8 cellular contexts compared by ENCODE assay signal in the genomic region with DNA sequence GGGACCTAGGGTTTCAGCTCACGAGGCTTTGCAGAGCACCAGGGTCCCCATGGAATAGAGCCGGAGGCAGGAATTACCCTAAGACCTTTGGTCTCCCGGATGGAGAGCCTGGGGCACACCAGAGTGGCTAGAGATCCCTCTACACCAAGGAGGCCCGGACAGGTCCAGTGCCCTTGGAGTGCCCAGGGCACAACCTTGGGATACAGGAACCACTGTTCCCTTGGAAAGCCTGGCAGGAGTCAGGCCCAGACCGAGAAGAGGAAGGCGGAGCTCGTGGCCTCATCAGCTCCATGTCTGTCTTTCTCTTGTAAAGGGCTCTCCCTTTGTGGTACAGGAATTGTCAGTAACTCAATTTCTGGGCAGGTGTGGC. TPM values are rescaled to one million over a fixed set of nuclear protein-coding genes. Genes with fewer than 3 reads are reported as not detected.
DNase-seq lines count a peak whose midpoint lies in the region; ATAC-seq and TF ChIP-seq lines count a peak whose summit lies in the region.

No MANE protein-coding gene starts in this region.

- no peak for DNase-seq in activated CD4-positive, alpha-beta memory T cell treated with anti-CD3 and anti-CD28 coated beads for 36 hours
- DNase-seq in heart right ventricle (no peak), AG08396 (ENCODE audit: low spot score) (no peak), osteocyte (ENCODE audit: extremely low spot score, unreplicated experiment) (no peak)

- H3K4me3 ChIP-seq in heart right ventricle (peak overlapping the region; percentile 61 to 91 (median 78)), skeletal muscle satellite cell (ENCODE audit: low read length) (peak overlapping the region; percentile 91)

- H3K27ac ChIP-seq in heart right ventricle: peak overlapping the region in 9 of 10 donors; percentile 67 to 91 (median 83)

- peak overlapping the region; percentile 95 for H3K9ac ChIP-seq in skeletal muscle satellite cell (ENCODE audit: low read depth, low read length)

- TF ChIP-seq CTCF in heart right ventricle (IDR thresholded peaks at IDR 0.05): no peak
- no peak for TF ChIP-seq CTCF in osteocyte (IDR thresholded peaks at IDR 0.05)

- 24 to 25% methylated on average over 7 of the region's 7 CpGs for WGBS in heart right ventricle, 2 donors

- H3K9me3 Mint-ChIP-seq in activated CD4-positive, alpha-beta memory T cell treated with anti-CD3 and anti-CD28 coated beads for 36 hours: no peaks in the 10 kb centered on the region
- H3K9me3 Mint-ChIP-seq in osteocyte (ENCODE audit: unreplicated experiment): no peaks in the 10 kb centered on the region

- H3K27ac Mint-ChIP-seq in activated CD4-positive, alpha-beta memory T cell treated with anti-CD3 and anti-CD28 coated beads for 36 hours: no peak overlapping the region
- H3K27ac Mint-ChIP-seq in osteocyte (ENCODE audit: unreplicated experiment): no peak overlapping the region

- peaks cover 0 to 17% (median 0%) of the 10 kb centered on the region in 7 donors for H3K27me3 ChIP-seq in heart right ventricle
- H3K27me3 ChIP-seq in skeletal muscle satellite cell (ENCODE audit: control insufficient read depth, insufficient read depth, low read length): no peaks in the 10 kb centered on the region

- intact Hi-C loops in activated CD4-positive, alpha-beta memory T cell treated with anti-CD3 and anti-CD28 coated beads for 36 hours (cut with micrococcal nuclease): no loop called here
- intact Hi-C loops in heart right ventricle (cut with DNase I): loop anchor here in 1 of 10 donors (5.0 kb wide), 1 partner anchor 51 kb away; no protein-coding TSS in a partner anchor

- peaks cover 8% of the 10 kb centered on the region for H3K27me3 Mint-ChIP-seq in activated CD4-positive, alpha-beta memory T cell treated with anti-CD3 and anti-CD28 coated beads for 36 hours
- no peaks in the 10 kb centered on the region for H3K27me3 Mint-ChIP-seq in osteocyte (ENCODE audit: unreplicated experiment)

- POLR2A ChIA-PET in activated CD4-positive, alpha-beta memory T cell treated with anti-CD3 and anti-CD28 coated beads for 36 hours (lab: Charles Lee): no interaction called here

- peak; percentile 9 for ATAC-seq in GM19324 (IDR thresholded peaks at IDR 0.05; ENCODE audit: low FRiP score, unreplicated experiment)
- peak; percentile 2 to 55 (median 27) for ATAC-seq in heart right ventricle
- no peak for ATAC-seq in GM19328 (IDR thresholded peaks at IDR 0.05; ENCODE audit: unreplicated experiment)
- ATAC-seq in HG02938 (IDR thresholded peaks at IDR 0.05; ENCODE audit: unreplicated experiment): no peak

- H3K4me1 Mint-ChIP-seq in activated CD4-positive, alpha-beta memory T cell treated with anti-CD3 and anti-CD28 coated beads for 36 hours (ENCODE audit: low read depth): peaks cover 21% of the 10 kb centered on the region
- H3K4me1 Mint-ChIP-seq in osteocyte (ENCODE audit: unreplicated experiment): peaks cover 24% of the 10 kb centered on the region

- CTCF ChIA-PET in activated CD4-positive, alpha-beta memory T cell treated with anti-CD3 and anti-CD28 coated beads for 36 hours (lab: Charles Lee): interaction anchor here (1.1 kb wide), 1 partner anchor 59 kb away, joined by 4 read pairs; no protein-coding TSS in a partner anchor

- peaks cover 7 to 48% (median 35%) of the 10 kb centered on the region in 9 donors for H3K4me1 ChIP-seq in heart right ventricle
- peaks cover 35% of the 10 kb centered on the region for H3K4me1 ChIP-seq in skeletal muscle satellite cell (ENCODE audit: control insufficient read depth, insufficient read depth, low read length)

- H3K36me3 ChIP-seq in heart right ventricle (peaks cover 0 to 8% (median 0%) of the 10 kb centered on the region in 9 donors), skeletal muscle satellite cell (ENCODE audit: insufficient read depth, low read length) (no peaks in the 10 kb centered on the region)

- peak overlapping the region; percentile 96 for H3K4me2 ChIP-seq in skeletal muscle satellite cell (ENCODE audit: low read length)

- no peaks in the 10 kb centered on the region for H3K9me3 ChIP-seq in heart right ventricle
- no peaks in the 10 kb centered on the region for H3K9me3 ChIP-seq in skeletal muscle satellite cell (replicated peaks; ENCODE audit: low read length)

- H3K4me3 Mint-ChIP-seq in activated CD4-positive, alpha-beta memory T cell treated with anti-CD3 and anti-CD28 coated beads for 36 hours: peak overlapping the region; percentile 67
- H3K4me3 Mint-ChIP-seq in osteocyte (ENCODE audit: unreplicated experiment): no peak overlapping the region

- H3K36me3 Mint-ChIP-seq in activated CD4-positive, alpha-beta memory T cell treated with anti-CD3 and anti-CD28 coated beads for 36 hours: no peaks in the 10 kb centered on the region
- no peaks in the 10 kb centered on the region for H3K36me3 Mint-ChIP-seq in osteocyte (ENCODE audit: unreplicated experiment)

RNA-seq across cellular contexts. Expression of a gene that starts 3.8 kb away (rescaled TPM):
- total RNA-seq in activated CD4-positive, alpha-beta memory T cell treated with anti-CD3 and anti-CD28 coated beads for 36 hours: under 1 TPM; 0.81 to 0.94 TPM
- total RNA-seq in heart right ventricle (1 to 10 TPM; 3.0 to 6.8 (median 5.0) TPM), osteocyte (0.78 and 1.3 TPM in 2 replicates)
- polyA plus RNA-seq in heart right ventricle: 1 to 10 TPM in 1 of 2 donors, under 1 TPM in 1; 0.72 to 2.2 TPM
- under 0.01 TPM in 1 of 2 replicates, not detected in the other for total RNA-seq in skeletal muscle satellite cell (2012; rRNA removed)

RNA-seq across cellular contexts. Expression of a gene that starts 54.1 kb away (rescaled TPM):
- total RNA-seq in activated CD4-positive, alpha-beta memory T cell treated with anti-CD3 and anti-CD28 coated beads for 36 hours: not detected
- total RNA-seq in heart right ventricle (not detected), osteocyte (not detected in 2 replicates)
- polyA plus RNA-seq in heart right ventricle: not detected
- total RNA-seq in skeletal muscle satellite cell (2012; rRNA removed): not detected in 2 replicates

Comparison
In these comparisons a context has a peak if more than half of its experiments do, and no peak if none do; other contexts are left out.
1. ATAC-seq: peak in GM19324 (single experiment) and heart right ventricle (8 of 8); none in GM19328 (single experiment) and HG02938 (single experiment).